ENCODE assay signal across 8 cellular contexts in genomic region chr22:39528681-39529486, GRCh38. TPM values are rescaled to one million over a fixed set of nuclear protein-coding genes. Genes with fewer than 3 reads are reported as not detected.
DNase-seq lines count a peak whose midpoint lies in the region; ATAC-seq, FAIRE-seq and TF ChIP-seq lines count a peak whose summit lies in the region.

No MANE protein-coding gene starts in this region.

- H3K9me3 ChIP-seq in SK-N-MC (ENCODE audit: low read depth, low read length): no peaks in the 10 kb centered on the region

- TF ChIP-seq CTCF in omental fat pad (IDR thresholded peaks at IDR 0.05): peak in 2 of 3 donors; percentile 55 to 65

- peak; percentile 53 for ATAC-seq in omental fat pad (ENCODE audit: low FRiP score)

- peaks cover 27% of the 10 kb centered on the region for H3K36me3 ChIP-seq in SK-N-MC (ENCODE audit: insufficient read depth, low read length)

- CTCF ChIA-PET in activated naive CD4-positive, alpha-beta T cell treated with anti-CD3 and anti-CD28 coated beads for 36 hours (lab: Charles Lee): interaction anchor here (0.6 to 11.1 kb wide), 28 partner anchors 8 to 508 kb away, joined by 3 to 208 read pairs (median 4); partner anchors contain the start of genes ATF4, MIEF1, RPL3 and TAB1

- H3K4me1 Mint-ChIP-seq in activated naive CD4-positive, alpha-beta T cell treated with anti-CD3 and anti-CD28 coated beads for 36 hours (ENCODE audit: low read depth): peaks cover 76% of the 10 kb centered on the region

- H3K4me3 Mint-ChIP-seq in activated naive CD4-positive, alpha-beta T cell treated with anti-CD3 and anti-CD28 coated beads for 36 hours: peak overlapping the region; percentile 47

- peak overlapping the region; percentile 83 for H3K27ac Mint-ChIP-seq in activated naive CD4-positive, alpha-beta T cell treated with anti-CD3 and anti-CD28 coated beads for 36 hours

- no peak for FAIRE-seq in frontal cortex (lab: Jason Lieb, UNC)

- H3K36me3 Mint-ChIP-seq in activated naive CD4-positive, alpha-beta T cell treated with anti-CD3 and anti-CD28 coated beads for 36 hours (ENCODE audit: low read depth): peaks cover 36% of the 10 kb centered on the region

- peak overlapping the region; percentile 15; the same call in 1 of the 2 replicates for H3K4me3 ChIP-seq in SK-N-MC

- H3K9me3 Mint-ChIP-seq in activated naive CD4-positive, alpha-beta T cell treated with anti-CD3 and anti-CD28 coated beads for 36 hours: no peaks in the 10 kb centered on the region

- intact Hi-C loops in activated naive CD4-positive, alpha-beta T cell treated with anti-CD3 and anti-CD28 coated beads for 36 hours (cut with micrococcal nuclease): loop anchor here (1.0 to 2.0 kb wide), 5 partner anchors 26 to 358 kb away; partner anchors contain the start of genes MIEF1 and TAB1

- H3K27ac ChIP-seq in SK-N-MC (0 out of 2 replicates have a peak overlapping the region, but pooled peaks have one; percentile 5), substantia nigra (ENCODE audit: low read depth, low read length, poor library complexity, severe bottlenecking) (peak overlapping the region; percentile 39)

- no peaks in the 10 kb centered on the region for H3K27me3 Mint-ChIP-seq in activated naive CD4-positive, alpha-beta T cell treated with anti-CD3 and anti-CD28 coated beads for 36 hours (ENCODE audit: low read depth)

- DNase-seq in AG08396 (ENCODE audit: low spot score): peak; percentile 87
- DNase-seq in GM19238 (ENCODE audit: insufficient read length, low spot score): peak; percentile 71
- DNase-seq in NAMALWA (ENCODE audit: low spot score): peak; percentile 95
- DNase-seq in SK-N-MC (ENCODE audit: low read depth, low spot score): peak; percentile 70
- peak; percentile 96 for DNase-seq in activated naive CD4-positive, alpha-beta T cell treated with anti-CD3 and anti-CD28 coated beads for 36 hours
- peak; percentile 81 to 86 for DNase-seq in frontal cortex (ENCODE audit: low spot score in 2 of 2)
- DNase-seq in omental fat pad (ENCODE audit: low spot score): peak; percentile 71
- DNase-seq in substantia nigra (lab: John Stamatoyannopoulos, UW): peak in 48 of 49 donors; percentile 30 to 94 (median 84)

- H3K9ac ChIP-seq in SK-N-MC (ENCODE audit: insufficient read length): no peak overlapping the region

RNA-seq across cellular contexts. Expression of gene RPS19BP1, which starts 3.7 kb away (rescaled TPM):
- 10 to 100 TPM; 52.0 to 56.2 TPM for total RNA-seq in activated naive CD4-positive, alpha-beta T cell treated with anti-CD3 and anti-CD28 coated beads for 36 hours
- 19.6 TPM for total RNA-seq in frontal cortex
- 100 to 1,000 TPM; 103 to 157 (median 133) TPM for total RNA-seq in omental fat pad

RNA-seq across cellular contexts. Expression of gene ATF4, which starts 8.5 kb away (rescaled TPM):
- 100 to 1,000 TPM; 589 to 609 TPM for total RNA-seq in activated naive CD4-positive, alpha-beta T cell treated with anti-CD3 and anti-CD28 coated beads for 36 hours
- total RNA-seq in frontal cortex (92.9 TPM), omental fat pad (100 to 1,000 TPM; 258 to 714 (median 610) TPM)

RNA-seq across cellular contexts. Expression of gene MIEF1, which starts 26.8 kb away (rescaled TPM):
- 10 to 100 TPM; 33.3 to 35.1 TPM for total RNA-seq in activated naive CD4-positive, alpha-beta T cell treated with anti-CD3 and anti-CD28 coated beads for 36 hours
- 16.3 TPM for total RNA-seq in frontal cortex
- 10 to 100 TPM; 23.6 to 46.0 (median 32.4) TPM for total RNA-seq in omental fat pad

RNA-seq across cellular contexts. Expression of gene CACNA1I, which starts 41.7 kb away (rescaled TPM):
- under 1 TPM; 0.27 to 0.31 TPM for total RNA-seq in activated naive CD4-positive, alpha-beta T cell treated with anti-CD3 and anti-CD28 coated beads for 36 hours
- total RNA-seq in frontal cortex (5.3 TPM), omental fat pad (under 1 TPM; 0.09 to 0.38 (median 0.26) TPM)

Comparison
In these comparisons a context has a peak if more than half of its experiments do, and no peak if none do; other contexts are left out.
1. Peak in every context shown above with its lines: DNase-seq, ATAC-seq, H3K4me3 ChIP-seq and H3K27ac ChIP-seq.